In genomic region chr7:139116999-139117398, GRCh38 we compare ENCODE assay signal across 1 cellular context.
TF ChIP-seq lines count a peak whose summit lies in the region.

No MANE protein-coding gene starts in this region.

TF ChIP-seq in K562, 482 proteins besides CTCF, POLR2A, EP300 and RAD21 (continued from another document):
- TF ChIP-seq MGA (IDR thresholded peaks at IDR 0.05) (no peak), MTA1 (IDR thresholded peaks at IDR 0.05; ENCODE audit: borderline replicate concordance) (no peak), MAFG (tag; conservative IDR thresholded peaks at IDR 0.05) (no peak), ZNF398 (CRISPR knock-in tag; IDR thresholded peaks at IDR 0.05) (no peak), ZNF589 (CRISPR knock-in tag; IDR thresholded peaks at IDR 0.05; ENCODE audit: low read depth) (no peak), DDX20 (tag; IDR thresholded peaks at IDR 0.05; ENCODE audit: low read depth) (no peak)
